23 cellular contexts compared by ENCODE assay signal in the genomic region with DNA sequence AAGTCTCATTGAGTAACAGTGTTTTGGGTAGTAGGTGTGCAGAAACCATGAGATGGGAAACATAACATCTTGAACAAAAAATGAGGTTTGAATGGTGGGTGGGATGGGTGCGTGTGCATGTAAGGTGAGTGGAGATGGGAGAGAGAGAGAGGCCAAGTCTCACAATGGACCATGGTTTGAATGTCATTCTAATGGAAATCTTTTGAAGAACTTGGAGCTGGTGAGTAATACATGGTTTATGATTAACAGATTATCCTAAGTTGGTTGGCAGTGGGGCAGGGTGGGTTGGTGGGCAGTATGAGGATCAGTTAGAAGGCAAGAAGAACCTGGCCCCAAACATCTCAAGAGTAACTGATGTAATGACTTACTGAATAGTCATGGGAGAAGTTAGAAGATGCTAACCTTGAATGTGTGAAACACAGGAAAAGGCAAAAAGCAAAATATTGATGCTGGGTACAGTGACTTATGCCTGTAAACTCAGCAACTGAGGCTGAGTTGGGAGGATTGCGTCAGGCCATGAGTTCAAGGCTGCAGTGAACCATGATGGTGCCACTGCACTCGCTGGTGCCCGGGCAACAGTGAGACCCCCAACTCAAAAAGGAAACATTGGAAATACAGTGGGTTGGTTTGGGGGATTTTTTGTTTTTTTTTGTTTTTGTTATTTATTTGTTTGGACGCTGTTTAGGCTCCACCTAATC. TPM values are rescaled to one million over a fixed set of nuclear protein-coding genes. Genes with fewer than 3 reads are reported as not detected.
DNase-seq lines count a peak whose midpoint lies in the region; ATAC-seq, FAIRE-seq and TF ChIP-seq lines count a peak whose summit lies in the region.
"Had no signal": no experiment of that assay in that cellular context is flagged by ENCODE, and none has a peak within 500 bp of the region (broad histone marks: within the 10 kb centered on the region; RNA-seq: fewer than 3 reads in every experiment).

No MANE protein-coding gene starts in this region.

- no peak for TF ChIP-seq RAD21 in GM12878 (IDR thresholded peaks at IDR 0.05; ENCODE audit: insufficient read depth, low read depth, low read length)

- CTCF ChIA-PET in activated CD4-positive, alpha-beta T cell treated with anti-CD3 and anti-CD28 coated beads for 36 hours (lab: Charles Lee): no interaction called here
- CTCF ChIA-PET in GM12878 (lab: Yijun Ruan, JAX): no interaction called here
- CTCF ChIA-PET in OCI-LY7 (lab: Charles Lee; ENCODE audit: unreplicated experiment): no interaction called here

- peaks cover 4% of the 10 kb centered on the region for H3K4me1 Mint-ChIP-seq in activated CD4-positive, alpha-beta T cell treated with anti-CD3 and anti-CD28 coated beads for 36 hours
- peaks cover 22 to 25% of the 10 kb centered on the region in 2 donors for H3K4me1 Mint-ChIP-seq in natural killer cell

- POLR2A ChIA-PET in activated CD4-positive, alpha-beta T cell treated with anti-CD3 and anti-CD28 coated beads for 36 hours (lab: Charles Lee): no interaction called here
- POLR2A ChIA-PET in GM12878 (lab: Charles Lee): no interaction called here
- POLR2A ChIA-PET in OCI-LY7 (lab: Charles Lee): no interaction called here

- H3K9me3 Mint-ChIP-seq in activated CD4-positive, alpha-beta T cell treated with anti-CD3 and anti-CD28 coated beads for 36 hours (ENCODE audit: low read depth): no peaks in the 10 kb centered on the region
- H3K9me3 Mint-ChIP-seq in natural killer cell: no peaks in the 10 kb centered on the region
- H3K9me3 Mint-ChIP-seq: activated CD4-positive, alpha-beta T cell treated with anti-CD3 and anti-CD28 coated beads, Interleukin-2, amount 10 ng/mL, durations not matched to agents 7 days and 5 days had no signal

- WGBS in GM12878 (ENCODE audit: insufficient coverage, insufficient replicate concordance, low lambda C conversion rate, missing lambda C conversion rate): 98% methylated on average over 5 of the region's 5 CpGs
- 94% methylated on average over 5 of the region's 5 CpGs for WGBS in esophagus muscularis mucosa

- H3K9me3 ChIP-seq in DND-41 (ENCODE audit: insufficient read depth, low read length, severe bottlenecking) (no peaks in the 10 kb centered on the region), GM12878 (replicated peaks; ENCODE audit: control insufficient read depth, insufficient read depth, low read length) (no peaks in the 10 kb centered on the region), esophagus muscularis mucosa (no peaks in the 10 kb centered on the region), OCI-LY7 (ENCODE audit: low read length) (no peaks in the 10 kb centered on the region), SJCRH30 (replicated peaks) (no peaks in the 10 kb centered on the region)
- H3K9me3 ChIP-seq: adrenal gland, breast epithelium, upper lobe of left lung had no signal

- no peaks in the 10 kb centered on the region for H3K9me2 ChIP-seq in OCI-LY7 (ENCODE audit: insufficient read depth, low read length)

- H3K4me3 ChIP-seq in DND-41 (ENCODE audit: low read depth in 1 of 2, low read length in 2 of 2): no peak overlapping the region
- H3K4me3 ChIP-seq in GM12878: no peak overlapping the region
- no peak overlapping the region for H3K4me3 ChIP-seq in esophagus muscularis mucosa
- no peak overlapping the region for H3K4me3 ChIP-seq in OCI-LY7 (ENCODE audit: low read depth, low read length, poor library complexity, severe bottlenecking)
- no peak overlapping the region for H3K4me3 ChIP-seq in SJCRH30
- H3K4me3 ChIP-seq: adrenal gland, breast epithelium, upper lobe of left lung had no signal

- FAIRE-seq in GM12878 (lab: Jason Lieb, UNC): no peak
- FAIRE-seq: A204.1, islet of Langerhans had no signal

- RAD21 ChIA-PET in GM12878 (lab: Charles Lee; ENCODE audit: unreplicated experiment): no interaction called here

- H3K36me3 Mint-ChIP-seq in activated CD4-positive, alpha-beta T cell treated with anti-CD3 and anti-CD28 coated beads for 36 hours (ENCODE audit: low read depth): peaks cover 37% of the 10 kb centered on the region
- H3K36me3 Mint-ChIP-seq in natural killer cell: peaks cover 18% of the 10 kb centered on the region

- no peak for DNase-seq in activated CD4-positive, alpha-beta T cell treated with anti-CD3 and anti-CD28 coated beads for 36 hours
- no peak for DNase-seq in activated CD4-positive, alpha-beta T cell treated with anti-CD3 and anti-CD28 coated beads, Interleukin-2, amount 50 U/mL, for 4 hours
- DNase-seq in DND-41 (no peak), GM12878 (ENCODE audit: low read depth, low spot score) (no peak), natural killer cell (no peak), esophagus muscularis mucosa (ENCODE audit: extremely low spot score) (no peak), OCI-LY7 (ENCODE audit: low spot score) (no peak), SJCRH30 (no peak)
- DNase-seq: activated CD4-positive, alpha-beta T cell treated with anti-CD3 and anti-CD28 coated beads, Interleukin-2, amount 10 ng/mL, durations not matched to agents 7 days and 5 days; activated T-cell treated with anti-CD3 and anti-CD28 coated beads, Interleukin-2, amount 50 U/mL, for 1 hour; adrenal gland; C1 segment of cervical spinal cord; cortex of kidney; DMS79; naive thymus-derived CD8-positive, alpha-beta T cell; NCI-H1930; NCI-H345; stimulated activated naive CD4-positive, alpha-beta T cell treated with Interleukin-2 at 50 U/mL for 16 hours; upper lobe of left lung had no signal

- no peak overlapping the region for H3K9ac ChIP-seq in DND-41 (ENCODE audit: low read depth, low read length)
- H3K9ac ChIP-seq in GM12878 (ENCODE audit: control insufficient read depth, insufficient read depth, low read length): no peak overlapping the region
- H3K9ac ChIP-seq: parathyroid adenoma had no signal

- no peak overlapping the region for H3K4me3 Mint-ChIP-seq in activated CD4-positive, alpha-beta T cell treated with anti-CD3 and anti-CD28 coated beads for 36 hours
- H3K4me3 Mint-ChIP-seq in natural killer cell: no peak overlapping the region
- H3K4me3 Mint-ChIP-seq: activated CD4-positive, alpha-beta T cell treated with anti-CD3 and anti-CD28 coated beads, Interleukin-2, amount 10 ng/mL, durations not matched to agents 7 days and 5 days; naive thymus-derived CD8-positive, alpha-beta T cell had no signal

- TF ChIP-seq POLR2A in GM12878 (IDR thresholded peaks at IDR 0.05; ENCODE audit: low read depth, low read length) (peak; percentile 47), esophagus muscularis mucosa (IDR thresholded peaks at IDR 0.05; ENCODE audit: low read depth) (no peak)

- BruUV-seq in GM12878 (replicated peaks; lab: Mats Ljungman, UMichigan) (TSS peak; percentile 7), OCI-LY7 (replicated peaks; lab: Mats Ljungman, UMichigan) (no TSS peak)

- no peak overlapping the region for H2AFZ ChIP-seq in DND-41 (ENCODE audit: low read depth, low read length)
- H2AFZ ChIP-seq in GM12878 (ENCODE audit: control insufficient read depth, low read depth, low read length): no peak overlapping the region
- no peak overlapping the region for H2AFZ ChIP-seq in OCI-LY7 (ENCODE audit: low read length)
- H2AFZ ChIP-seq: parathyroid adenoma had no signal

- ATAC-seq in activated CD4-positive, alpha-beta T cell treated with anti-CD3 and anti-CD28 coated beads for 36 hours: no peak
- peak; percentile 17; the same call in 1 of the 3 replicates for ATAC-seq in DND-41 (ENCODE audit: insufficient read depth, low read depth)
- no peak; the same call in 2 of the 3 replicates for ATAC-seq in GM12878
- ATAC-seq in natural killer cell: peak in 1 of 3 donors; percentile 13

- no peak for TF ChIP-seq EP300 in GM12878 (IDR thresholded peaks at IDR 0.05; ENCODE audit: borderline replicate concordance in 1 of 2, control insufficient read depth in 1 of 2, low read depth in 2 of 2, low read length in 2 of 2)
- TF ChIP-seq EP300 in esophagus muscularis mucosa (IDR thresholded peaks at IDR 0.05): no peak

- SMC1A ChIA-PET in GM12878 (lab: Charles Lee; ENCODE audit: uncharacterized antibody, unreplicated experiment): interaction anchor here (1.0 kb wide), 1 partner anchor 14 kb away, joined by 3 read pairs; no protein-coding TSS in a partner anchor

- TF ChIP-seq CTCF in DND-41 (IDR thresholded peaks at IDR 0.05; ENCODE audit: borderline replicate concordance, extremely low read depth, low read length, poor library complexity, severe bottlenecking) (no peak), GM12878 (IDR thresholded peaks at IDR 0.05 in 2 of 3, conservative IDR thresholded peaks at IDR 0.05 in 1 of 3; ENCODE audit: control insufficient read depth in 2 of 3, extremely low read depth in 1 of 3, insufficient read depth in 1 of 3, low read depth in 3 of 3, low read length in 3 of 3) (no peak), natural killer cell (IDR thresholded peaks at IDR 0.05) (no peak), esophagus muscularis mucosa (IDR thresholded peaks at IDR 0.05) (no peak), OCI-LY7 (conservative IDR thresholded peaks at IDR 0.05; ENCODE audit: low read length) (no peak)

- H3K27me3 ChIP-seq in DND-41 (ENCODE audit: insufficient read depth, low read length, poor library complexity): no peaks in the 10 kb centered on the region
- H3K27me3 ChIP-seq in GM12878 (replicated peaks in 1 of 2; ENCODE audit: control insufficient read depth in 2 of 2, insufficient read depth in 2 of 2, low read length in 1 of 2): no peaks in the 10 kb centered on the region
- H3K27me3 ChIP-seq in esophagus muscularis mucosa: no peaks in the 10 kb centered on the region
- H3K27me3 ChIP-seq in SJCRH30: no peaks in the 10 kb centered on the region
- H3K27me3 ChIP-seq: adrenal gland, breast epithelium, upper lobe of left lung had no signal

- no peaks in the 10 kb centered on the region; the same call in 1 of the 2 replicates for H4K20me1 ChIP-seq in DND-41 (ENCODE audit: insufficient read depth, low read length)
- H4K20me1 ChIP-seq in GM12878 (ENCODE audit: control insufficient read depth, insufficient read depth): no peaks in the 10 kb centered on the region
- no peaks in the 10 kb centered on the region for H4K20me1 ChIP-seq in OCI-LY7 (ENCODE audit: insufficient read depth, low read length)

- H3K27ac ChIP-seq in DND-41 (ENCODE audit: low read length) (no peak overlapping the region), GM12878 (ENCODE audit: control insufficient read depth, insufficient read depth) (no peak overlapping the region), esophagus muscularis mucosa (replicated peaks in 1 of 4) (no peak overlapping the region), OCI-LY7 (ENCODE audit: low read depth, low read length, poor library complexity, severe bottlenecking) (no peak overlapping the region), SJCRH30 (no peak overlapping the region)
- H3K27ac ChIP-seq: adrenal gland, breast epithelium, parathyroid adenoma, upper lobe of left lung had no signal

- H3K4me1 ChIP-seq in DND-41 (ENCODE audit: insufficient read depth, low read length) (no peaks in the 10 kb centered on the region), GM12878 (ENCODE audit: control insufficient read depth, insufficient read depth, low read length) (no peaks in the 10 kb centered on the region), esophagus muscularis mucosa (no peaks in the 10 kb centered on the region), OCI-LY7 (ENCODE audit: insufficient read depth, low read length, poor library complexity, severe bottlenecking) (no peaks in the 10 kb centered on the region), SJCRH30 (no peaks in the 10 kb centered on the region)
- H3K4me1 ChIP-seq: adrenal gland, breast epithelium, parathyroid adenoma, upper lobe of left lung had no signal

- H3K27ac Mint-ChIP-seq in activated CD4-positive, alpha-beta T cell treated with anti-CD3 and anti-CD28 coated beads for 36 hours: peak overlapping the region; percentile 70
- H3K27ac Mint-ChIP-seq in natural killer cell: peak overlapping the region; percentile 41 to 54
- H3K27ac Mint-ChIP-seq: activated CD4-positive, alpha-beta T cell treated with anti-CD3 and anti-CD28 coated beads, Interleukin-2, amount 10 ng/mL, durations not matched to agents 7 days and 5 days had no signal

- H3K36me3 ChIP-seq in DND-41 (ENCODE audit: insufficient read depth, low read length) (peaks cover 51% of the 10 kb centered on the region), GM12878 (ENCODE audit: control insufficient read depth in 2 of 2, insufficient read depth in 2 of 2, low read length in 1 of 2) (peaks cover 0 to 26% of the 10 kb centered on the region in 2 experiments; a peak in 3 of 4 replicates), esophagus muscularis mucosa (peaks cover 14 to 71% (median 48%) of the 10 kb centered on the region in 4 donors), OCI-LY7 (ENCODE audit: insufficient read depth, low read length) (peaks cover 57% of the 10 kb centered on the region), SJCRH30 (peaks cover 56% of the 10 kb centered on the region)

- in situ Hi-C loops in GM12878 (cut with MboI): no loop called here

- H3K79me2 ChIP-seq in DND-41 (ENCODE audit: insufficient read depth, low read length): 0 out of 2 replicates have a peak, but pooled peaks cover 2% of the 10 kb centered on the region
- no peaks in the 10 kb centered on the region for H3K79me2 ChIP-seq in GM12878 (ENCODE audit: control insufficient read depth, insufficient read depth, low read length)
- H3K79me2 ChIP-seq in OCI-LY7 (ENCODE audit: insufficient read depth, low read depth, low read length): no peaks in the 10 kb centered on the region; the same call in 1 of the 2 replicates
- H3K79me2 ChIP-seq: parathyroid adenoma had no signal

- intact Hi-C loops in activated CD4-positive, alpha-beta T cell treated with anti-CD3 and anti-CD28 coated beads for 36 hours (cut with DNase I, micrococcal nuclease): no loop called here
- intact Hi-C loops in GM12878 (cut with micrococcal nuclease; ENCODE audit: unreplicated experiment) (no loop called here), natural killer cell (cut with micrococcal nuclease) (no loop called here), esophagus muscularis mucosa (cut with DNase I) (no loop called here), OCI-LY7 (cut with micrococcal nuclease; ENCODE audit: unreplicated experiment) (loop anchor here (5.0 kb wide), 1 partner anchor 50 kb away; no protein-coding TSS in a partner anchor)

- H3K27me3 Mint-ChIP-seq in activated CD4-positive, alpha-beta T cell treated with anti-CD3 and anti-CD28 coated beads for 36 hours: no peaks in the 10 kb centered on the region
- H3K27me3 Mint-ChIP-seq in natural killer cell (ENCODE audit: low read depth in 2 of 2): no peaks in the 10 kb centered on the region
- H3K27me3 Mint-ChIP-seq: activated CD4-positive, alpha-beta T cell treated with anti-CD3 and anti-CD28 coated beads, Interleukin-2, amount 10 ng/mL, durations not matched to agents 7 days and 5 days; naive thymus-derived CD8-positive, alpha-beta T cell had no signal

- H3K4me2 ChIP-seq in DND-41 (ENCODE audit: insufficient read depth, low read length) (no peak overlapping the region), GM12878 (ENCODE audit: control insufficient read depth, insufficient read depth) (no peak overlapping the region), OCI-LY7 (ENCODE audit: low read length) (no peak overlapping the region)

RNA-seq across cellular contexts. Expression of a gene that starts 32.7 kb away (rescaled TPM):
- 100 to 1,000 TPM; 197 to 231 TPM for total RNA-seq in activated CD4-positive, alpha-beta T cell treated with anti-CD3 and anti-CD28 coated beads for 36 hours
- 1,263 and 1,326 TPM in 2 replicates for total RNA-seq in GM12878 (2013; cell fraction: nucleolus; rRNA removed)
- total RNA-seq in GM12878 (2014; rRNA removed) (179 and 192 TPM in 2 replicates), GM12878 (2014; rRNA removed; fragmentation: Illumina TruSeq; extraction: Trizol) (211 and 217 TPM in 2 replicates), GM12878 (2021) (177 and 190 TPM in 2 replicates), natural killer cell (100 to 1,000 TPM; 378 to 444 (median 428) TPM), esophagus muscularis mucosa (10 to 100 TPM; 68.1 to 92.1 (median 86.3) TPM), OCI-LY7 (2022) (284 and 309 TPM in 2 replicates)
- polyA plus RNA-seq in GM12878 (2011; ENCODE audit: low read depth): 90.4 TPM
- polyA plus RNA-seq in GM12878 (2011; rRNA removed) (326 and 348 TPM in 2 replicates), GM12878 (2014; fragmentation: Illumina TruSeq; extraction: Trizol) (324 and 345 TPM in 2 replicates), GM12878 (2014; fragmentation: Nextera tagmentation; extraction: Ambion mirVana) (100 to 1,000 TPM; 156 to 171 TPM), GM12878 (2014; rRNA removed) (199 and 215 TPM in 2 replicates), GM12878 (2016; fragmentation: Nextera tagmentation; extraction: Ambion mirVana) (100 to 1,000 TPM; 202 to 208 TPM)
- 308 and 329 TPM in 2 replicates for polyA plus RNA-seq in GM12878 (2011; cell fraction: cytosol; rRNA removed)
- 561 and 577 TPM in 2 replicates for polyA plus RNA-seq in GM12878 (2011; cell fraction: nucleus; rRNA removed)
- polyA plus RNA-seq in GM12878 (2012): 133 and 153 TPM in 2 replicates
- 419 TPM in 2 replicates for polyA minus RNA-seq in GM12878 (2011; rRNA and poly(A)+ RNA removed)
- 94.2 and 122 TPM in 2 replicates for polyA minus RNA-seq in GM12878 (2011; cell fraction: cytosol; rRNA and poly(A)+ RNA removed)
- 245 and 303 TPM in 2 replicates for polyA minus RNA-seq in GM12878 (2011; cell fraction: nucleus; rRNA and poly(A)+ RNA removed)
- total RNA-seq in OCI-LY7 (2014; rRNA removed; shearing (Covaris generic)): 121 and 157 TPM in 2 replicates
- total RNA-seq in SJCRH30 (2014; rRNA removed; shearing (Covaris generic)): 319 and 332 TPM in 2 replicates

RNA-seq across cellular contexts. Expression of a gene that starts 40.7 kb away (rescaled TPM):
- 10 to 100 TPM; 21.9 to 34.0 TPM for total RNA-seq in activated CD4-positive, alpha-beta T cell treated with anti-CD3 and anti-CD28 coated beads for 36 hours
- 24.1 and 32.6 TPM in 2 replicates for total RNA-seq in GM12878 (2013; cell fraction: nucleolus; rRNA removed)
- total RNA-seq in GM12878 (2014; rRNA removed) (28.2 and 37.8 TPM in 2 replicates), GM12878 (2014; rRNA removed; fragmentation: Illumina TruSeq; extraction: Trizol) (24.4 and 25.1 TPM in 2 replicates), GM12878 (2021) (21.8 and 30.5 TPM in 2 replicates), natural killer cell (10 to 100 TPM; 12.7 to 18.8 (median 13.3) TPM), esophagus muscularis mucosa (10 to 100 TPM in 1 of 4 donors, 1 to 10 TPM in 3; 9.1 to 11.6 (median 9.5) TPM), OCI-LY7 (2022) (64.8 and 66.1 TPM in 2 replicates)
- 7.5 TPM for polyA plus RNA-seq in GM12878 (2011; ENCODE audit: low read depth)
- polyA plus RNA-seq in GM12878 (2011; rRNA removed) (26.4 and 41.1 TPM in 2 replicates), GM12878 (2014; fragmentation: Illumina TruSeq; extraction: Trizol) (17.7 and 21.7 TPM in 2 replicates), GM12878 (2014; fragmentation: Nextera tagmentation; extraction: Ambion mirVana) (10 to 100 TPM; 52.5 to 53.0 TPM), GM12878 (2014; rRNA removed) (16.9 and 22.2 TPM in 2 replicates), GM12878 (2016; fragmentation: Nextera tagmentation; extraction: Ambion mirVana) (10 to 100 TPM; 28.5 to 31.4 TPM)
- polyA plus RNA-seq in GM12878 (2011; cell fraction: cytosol; rRNA removed): 11.6 and 14.4 TPM in 2 replicates
- polyA plus RNA-seq in GM12878 (2011; cell fraction: nucleus; rRNA removed): 19.6 and 20.2 TPM in 2 replicates
- 17.7 and 24.8 TPM in 2 replicates for polyA plus RNA-seq in GM12878 (2012)
- polyA minus RNA-seq in GM12878 (2011; rRNA and poly(A)+ RNA removed): 8.9 and 14.6 TPM in 2 replicates
- polyA minus RNA-seq in GM12878 (2011; cell fraction: cytosol; rRNA and poly(A)+ RNA removed): 4.2 and 9.1 TPM in 2 replicates
- polyA minus RNA-seq in GM12878 (2011; cell fraction: nucleus; rRNA and poly(A)+ RNA removed): 6.3 and 8.1 TPM in 2 replicates
- total RNA-seq in OCI-LY7 (2014; rRNA removed; shearing (Covaris generic)): 70.9 and 106 TPM in 2 replicates
- total RNA-seq in SJCRH30 (2014; rRNA removed; shearing (Covaris generic)): 35.5 and 39.8 TPM in 2 replicates
